ENCODE assay signal across 8 cellular contexts in the genomic region with DNA sequence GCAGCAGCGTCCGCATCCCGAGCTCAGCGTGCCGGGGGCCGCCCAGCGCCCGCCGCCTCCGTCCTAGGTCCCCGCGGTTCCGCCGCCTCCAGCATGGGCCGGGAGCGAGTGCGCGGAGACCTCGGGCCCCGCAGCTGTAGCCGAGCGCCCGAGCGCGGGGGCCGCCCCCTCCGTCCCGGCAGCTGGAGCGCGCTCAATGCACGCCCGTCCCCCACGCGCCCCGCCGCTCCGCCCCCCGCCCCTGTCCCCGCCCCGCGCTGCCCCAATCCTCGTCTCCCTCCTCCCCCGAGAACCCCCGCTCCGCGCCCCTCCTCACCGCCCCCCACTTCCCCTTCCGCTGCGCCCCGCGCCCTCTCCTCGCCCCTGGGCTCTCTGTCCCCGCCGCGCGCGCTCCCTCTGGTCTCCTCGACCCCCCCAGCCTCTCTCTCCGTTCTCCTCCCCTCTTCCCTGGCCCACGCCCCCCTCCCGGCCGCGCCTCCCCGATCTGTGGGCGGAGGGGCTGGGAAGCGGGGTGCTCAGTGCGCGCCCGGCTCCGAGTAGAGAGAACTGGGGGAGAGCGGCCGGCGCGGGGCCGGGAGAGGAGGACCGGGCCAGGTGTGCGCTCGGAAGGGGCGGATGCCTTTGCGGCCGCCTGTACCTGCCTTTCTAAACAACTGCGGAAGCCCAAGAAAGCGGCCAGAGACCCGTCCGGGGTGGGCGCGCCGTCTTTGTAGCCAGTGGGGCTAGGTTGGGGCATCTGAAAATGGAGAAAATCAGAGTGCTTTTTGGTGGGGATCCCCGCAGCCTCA. TPM values are rescaled to one million over a fixed set of nuclear protein-coding genes. Genes with fewer than 3 reads are reported as not detected.
DNase-seq lines count a peak whose midpoint lies in the region; ATAC-seq, FAIRE-seq and TF ChIP-seq lines count a peak whose summit lies in the region.

A gene with protein sequence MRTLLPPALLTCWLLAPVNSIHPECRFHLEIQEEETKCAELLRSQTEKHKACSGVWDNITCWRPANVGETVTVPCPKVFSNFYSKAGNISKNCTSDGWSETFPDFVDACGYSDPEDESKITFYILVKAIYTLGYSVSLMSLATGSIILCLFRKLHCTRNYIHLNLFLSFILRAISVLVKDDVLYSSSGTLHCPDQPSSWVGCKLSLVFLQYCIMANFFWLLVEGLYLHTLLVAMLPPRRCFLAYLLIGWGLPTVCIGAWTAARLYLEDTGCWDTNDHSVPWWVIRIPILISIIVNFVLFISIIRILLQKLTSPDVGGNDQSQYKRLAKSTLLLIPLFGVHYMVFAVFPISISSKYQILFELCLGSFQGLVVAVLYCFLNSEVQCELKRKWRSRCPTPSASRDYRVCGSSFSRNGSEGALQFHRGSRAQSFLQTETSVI (minus strand): TSS at position 112 of the 788 bp plus-strand sequence. CDS start 96 bp downstream, at position 16.

- no peaks in the 10 kb centered on the region for H3K27me3 ChIP-seq in vagina

- H3K4me3 ChIP-seq in vagina: peak within 1 kb of the TSS; percentile 73 to 81

- H3K27ac ChIP-seq in vagina: peak within 1 kb of the TSS; percentile 82

- no peaks in the 10 kb centered on the region for H3K36me3 ChIP-seq in vagina

- FAIRE-seq in GM12892 (lab: Jason Lieb, UNC): no peak

- peak; percentile 5 for DNase-seq in activated naive CD4-positive, alpha-beta T cell treated with Interleukin-2 at 50 U/mL for 16 hours
- DNase-seq in activated naive CD4-positive, alpha-beta T cell treated with anti-CD3 and anti-CD28 coated beads, Interleukin-2, amount 50 U/mL, for 16 hours: no peak
- peak; percentile 11 to 23 (median 19) for DNase-seq in effector memory CD8-positive, alpha-beta T cell
- DNase-seq in vagina (ENCODE audit: extremely low spot score in 2 of 2) (peak; percentile 55 to 85), COR-L47 (lab: John Stamatoyannopoulos, UW) (no peak), GM12892 (ENCODE audit: insufficient read length) (no peak)

- peak within 1 kb of the TSS in 1 of 2 donors; percentile 16 for H3K27ac Mint-ChIP-seq in effector memory CD8-positive, alpha-beta T cell
- H3K27ac Mint-ChIP-seq in nephron: no peak within 1 kb of the TSS

- no peaks in the 10 kb centered on the region for H3K36me3 Mint-ChIP-seq in effector memory CD8-positive, alpha-beta T cell (ENCODE audit: insufficient read depth)
- no peaks in the 10 kb centered on the region for H3K36me3 Mint-ChIP-seq in nephron (ENCODE audit: low read depth)

- peak; percentile 79 for ATAC-seq in effector memory CD8-positive, alpha-beta T cell (replicated peaks)
- ATAC-seq in HG03432 (IDR thresholded peaks at IDR 0.05; ENCODE audit: unreplicated experiment): no peak

- H3K9me3 Mint-ChIP-seq in effector memory CD8-positive, alpha-beta T cell: no peaks in the 10 kb centered on the region
- H3K9me3 Mint-ChIP-seq in nephron: no peaks in the 10 kb centered on the region

- H3K4me1 Mint-ChIP-seq in effector memory CD8-positive, alpha-beta T cell (ENCODE audit: low read depth in 2 of 2): no peaks in the 10 kb centered on the region
- peaks cover 8% of the 10 kb centered on the region for H3K4me1 Mint-ChIP-seq in nephron

- intact Hi-C loops in vagina (cut with DNase I): no loop called here

- TF ChIP-seq POLR2A in vagina (IDR thresholded peaks at IDR 0.05) (peak in 1 of 2 donors; percentile 44), GM12892 (IDR thresholded peaks at IDR 0.05; ENCODE audit: low read depth, low read length) (no peak)

- peaks cover 6 to 17% of the 10 kb centered on the region in 2 donors for H3K27me3 Mint-ChIP-seq in effector memory CD8-positive, alpha-beta T cell
- peaks cover 47% of the 10 kb centered on the region for H3K27me3 Mint-ChIP-seq in nephron (ENCODE audit: low read depth)

- H3K4me1 ChIP-seq in vagina: peaks cover 23% of the 10 kb centered on the region

- H3K4me3 Mint-ChIP-seq in effector memory CD8-positive, alpha-beta T cell: peak within 1 kb of the TSS; percentile 72
- peak within 1 kb of the TSS; percentile 78 to 86 (median 84) for H3K4me3 Mint-ChIP-seq in nephron

- no peaks in the 10 kb centered on the region for H3K9me3 ChIP-seq in vagina

- TF ChIP-seq CTCF in nephron (IDR thresholded peaks at IDR 0.05; ENCODE audit: unreplicated experiment in 3 of 3): no peak
- TF ChIP-seq CTCF in vagina (IDR thresholded peaks at IDR 0.05): no peak

RNA-seq across cellular contexts. Expression of the gene that starts here (rescaled TPM):
- 11.3 TPM for total RNA-seq in vagina
- not detected for polyA plus RNA-seq in GM12892 (2012; ENCODE audit: missing spikeins)

Comparison
In these comparisons a context has a peak if more than half of its experiments do, and no peak if none do; other contexts are left out.
1. DNase-seq: peak in activated naive CD4-positive, alpha-beta T cell treated with Interleukin-2 at 50 U/mL for 16 hours (single experiment), effector memory CD8-positive, alpha-beta T cell (3 of 3) and vagina (2 of 2); none in activated naive CD4-positive, alpha-beta T cell treated with anti-CD3 and anti-CD28 coated beads, Interleukin-2, amount 50 U/mL, for 16 hours (single experiment), COR-L47 (single experiment) and GM12892 (single experiment).